ENCODE assay signal across 21 cellular contexts in the genomic region with DNA sequence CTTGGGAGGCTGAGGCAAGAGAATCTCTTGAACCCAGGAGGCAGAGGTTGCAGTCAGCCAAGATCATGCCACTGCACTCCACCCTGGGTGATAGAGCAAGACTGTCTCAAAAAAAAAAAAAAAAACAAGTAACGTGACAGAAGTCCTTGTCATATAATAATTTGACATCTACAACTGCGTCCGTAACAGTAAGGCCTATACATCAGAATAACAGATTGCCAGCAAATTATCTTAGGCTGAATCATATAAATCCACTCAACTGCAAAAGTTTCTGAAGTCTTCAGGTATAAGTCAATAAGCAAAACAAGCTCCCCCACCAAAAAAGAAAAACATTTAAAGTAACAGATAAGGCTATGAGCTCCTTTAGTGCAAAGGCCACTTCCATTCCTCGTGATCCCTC. TPM values are rescaled to one million over a fixed set of nuclear protein-coding genes. Genes with fewer than 3 reads are reported as not detected.
DNase-seq lines count a peak whose midpoint lies in the region; ATAC-seq, FAIRE-seq and TF ChIP-seq lines count a peak whose summit lies in the region.
"Had no signal": no experiment of that assay in that cellular context is flagged by ENCODE, and none has a peak within 500 bp of the region (broad histone marks: within the 10 kb centered on the region; RNA-seq: fewer than 3 reads in every experiment).

No MANE protein-coding gene starts in this region.

- no peak for DNase-seq in activated naive CD8-positive, alpha-beta T cell treated with anti-CD3 and anti-CD28 coated beads, Interleukin-2, amount 50 U/mL, for 24 hours
- no peak for DNase-seq in activated naive CD8-positive, alpha-beta T cell treated with anti-CD3 and anti-CD28 coated beads for 36 hours
- DNase-seq in astrocyte (ENCODE audit: low read depth) (no peak), NCI-H510A (lab: John Stamatoyannopoulos, UW) (no peak), epidermal melanocyte (ENCODE audit: insufficient read length, low spot score) (no peak)
- DNase-seq in stimulated activated effector memory CD8-positive, alpha-beta T cell treated with anti-CD3 and anti-CD28 coated beads, Interleukin-12 subunit alpha, Interleukin-12 subunit beta, amount 100 ng/mL, for 72 hours (ENCODE audit: low spot score in 2 of 2), result no peak
- DNase-seq: NCI-H1417, NCI-H1694 treated with DMSO at 0.1 percent for 48 hours, NCI-H2081 treated with DMSO at 0.1 percent for 48 hours, NCI-H2171 treated with DMSO at 0.1 percent for 48 hours, NCI-H446, NCI-H526 treated with DMSO at 0.1 percent for 48 hours, PC-9, SIG-M5, SK-N-SH had no signal

- no peaks in the 10 kb centered on the region for H3K9me3 Mint-ChIP-seq in activated naive CD8-positive, alpha-beta T cell treated with anti-CD3 and anti-CD28 coated beads, Interleukin-2, amount 50 U/mL, for 24 hours
- no peaks in the 10 kb centered on the region for H3K9me3 Mint-ChIP-seq in activated naive CD8-positive, alpha-beta T cell treated with anti-CD3 and anti-CD28 coated beads for 36 hours
- no peaks in the 10 kb centered on the region for H3K9me3 Mint-ChIP-seq in astrocyte (ENCODE audit: unreplicated experiment)
- H3K9me3 Mint-ChIP-seq in stimulated activated effector memory CD8-positive, alpha-beta T cell treated with anti-CD3 and anti-CD28 coated beads, Interleukin-12 subunit alpha, Interleukin-12 subunit beta, amount 100 ng/mL, for 72 hours, result no peaks in the 10 kb centered on the region
- H3K9me3 Mint-ChIP-seq: CD14-positive monocyte, IgD-negative memory B cell had no signal

- H4K20me1 ChIP-seq in DOHH2 (ENCODE audit: control insufficient read depth, insufficient read depth, low read depth, low read length) (0 out of 2 replicates have a peak, but pooled peaks cover 4% of the 10 kb centered on the region), astrocyte (ENCODE audit: insufficient read depth, low read length) (peaks cover 37% of the 10 kb centered on the region)

- ATAC-seq in activated naive CD8-positive, alpha-beta T cell treated with anti-CD3 and anti-CD28 coated beads, Interleukin-2, amount 50 U/mL, for 24 hours, result no peak
- ATAC-seq in stimulated activated effector memory CD8-positive, alpha-beta T cell treated with anti-CD3 and anti-CD28 coated beads, Interleukin-12 subunit alpha, Interleukin-12 subunit beta, amount 100 ng/mL, for 72 hours, result no peak

- peak overlapping the region; percentile 55 for H3K27ac Mint-ChIP-seq in activated naive CD8-positive, alpha-beta T cell treated with anti-CD3 and anti-CD28 coated beads, Interleukin-2, amount 50 U/mL, for 24 hours
- no peak overlapping the region for H3K27ac Mint-ChIP-seq in activated naive CD8-positive, alpha-beta T cell treated with anti-CD3 and anti-CD28 coated beads for 36 hours
- H3K27ac Mint-ChIP-seq in astrocyte (ENCODE audit: unreplicated experiment), result peak overlapping the region; percentile 59
- peak overlapping the region; percentile 23 for H3K27ac Mint-ChIP-seq in stimulated activated effector memory CD8-positive, alpha-beta T cell treated with anti-CD3 and anti-CD28 coated beads, Interleukin-12 subunit alpha, Interleukin-12 subunit beta, amount 100 ng/mL, for 72 hours

- H3K9me3 ChIP-seq in DOHH2 (ENCODE audit: control insufficient read depth, insufficient read depth, low read length) (no peaks in the 10 kb centered on the region), astrocyte (ENCODE audit: insufficient read depth, low read depth, low read length) (no peaks in the 10 kb centered on the region)
- H3K9me3 ChIP-seq: SK-N-SH had no signal

- peaks cover 83% of the 10 kb centered on the region for H3K79me2 ChIP-seq in DOHH2 (ENCODE audit: control insufficient read depth, low read length)
- H3K79me2 ChIP-seq in astrocyte (ENCODE audit: insufficient read depth, low read length), result peaks cover 83% of the 10 kb centered on the region

- no peak overlapping the region for H2AFZ ChIP-seq in astrocyte (ENCODE audit: low read depth, low read length)
- H2AFZ ChIP-seq: PC-9 had no signal

- H3K4me3 Mint-ChIP-seq in activated naive CD8-positive, alpha-beta T cell treated with anti-CD3 and anti-CD28 coated beads, Interleukin-2, amount 50 U/mL, for 24 hours, result no peak overlapping the region
- no peak overlapping the region for H3K4me3 Mint-ChIP-seq in activated naive CD8-positive, alpha-beta T cell treated with anti-CD3 and anti-CD28 coated beads for 36 hours
- H3K4me3 Mint-ChIP-seq in astrocyte (ENCODE audit: unreplicated experiment), result no peak overlapping the region
- no peak overlapping the region for H3K4me3 Mint-ChIP-seq in stimulated activated effector memory CD8-positive, alpha-beta T cell treated with anti-CD3 and anti-CD28 coated beads, Interleukin-12 subunit alpha, Interleukin-12 subunit beta, amount 100 ng/mL, for 72 hours
- H3K4me3 Mint-ChIP-seq: CD14-positive monocyte had no signal

- H3K4me3 ChIP-seq in DOHH2 (ENCODE audit: low read length) (no peak overlapping the region), astrocyte (ENCODE audit: insufficient read depth, low read depth, low read length) (no peak overlapping the region)
- H3K4me3 ChIP-seq: PC-9 had no signal

- H3K4me1 Mint-ChIP-seq in activated naive CD8-positive, alpha-beta T cell treated with anti-CD3 and anti-CD28 coated beads, Interleukin-2, amount 50 U/mL, for 24 hours, result peaks cover 75% of the 10 kb centered on the region
- H3K4me1 Mint-ChIP-seq in activated naive CD8-positive, alpha-beta T cell treated with anti-CD3 and anti-CD28 coated beads for 36 hours, result peaks cover 68% of the 10 kb centered on the region
- peaks cover 30% of the 10 kb centered on the region for H3K4me1 Mint-ChIP-seq in astrocyte (ENCODE audit: low read depth, unreplicated experiment)
- H3K4me1 Mint-ChIP-seq in stimulated activated effector memory CD8-positive, alpha-beta T cell treated with anti-CD3 and anti-CD28 coated beads, Interleukin-12 subunit alpha, Interleukin-12 subunit beta, amount 100 ng/mL, for 72 hours, result peaks cover 46% of the 10 kb centered on the region

- peak overlapping the region; percentile 70; the same call in 1 of the 2 replicates for H3K4me2 ChIP-seq in DOHH2 (ENCODE audit: low read length)
- no peak overlapping the region for H3K4me2 ChIP-seq in astrocyte (ENCODE audit: low read length)
- H3K4me2 ChIP-seq: PC-9, SK-N-SH had no signal

- no peaks in the 10 kb centered on the region for H3K9me2 ChIP-seq in DOHH2 (replicated peaks; ENCODE audit: control insufficient read depth, low read length)
- H3K9me2 ChIP-seq: SK-N-SH had no signal

- H3K9ac ChIP-seq in astrocyte (ENCODE audit: low read length), result no peak overlapping the region
- H3K9ac ChIP-seq: SK-N-SH had no signal

- FAIRE-seq in astrocyte (lab: Jason Lieb, UNC), result no peak
- FAIRE-seq: A204.1, H54 had no signal

- H3K27me3 Mint-ChIP-seq in activated naive CD8-positive, alpha-beta T cell treated with anti-CD3 and anti-CD28 coated beads, Interleukin-2, amount 50 U/mL, for 24 hours, result no peaks in the 10 kb centered on the region
- no peaks in the 10 kb centered on the region for H3K27me3 Mint-ChIP-seq in activated naive CD8-positive, alpha-beta T cell treated with anti-CD3 and anti-CD28 coated beads for 36 hours
- no peaks in the 10 kb centered on the region for H3K27me3 Mint-ChIP-seq in astrocyte (ENCODE audit: low read depth, unreplicated experiment)
- H3K27me3 Mint-ChIP-seq: IgD-negative memory B cell had no signal

- TF ChIP-seq CTCF in DOHH2 (IDR thresholded peaks at IDR 0.05; ENCODE audit: low read depth, low read length, poor library complexity, severe bottlenecking), result no peak
- TF ChIP-seq CTCF in astrocyte (IDR thresholded peaks at IDR 0.05; ENCODE audit: insufficient read depth, low read depth, low read length), result no peak

- no peak overlapping the region for H3K27ac ChIP-seq in DOHH2 (ENCODE audit: low read depth, low read length)
- H3K27ac ChIP-seq in astrocyte (ENCODE audit: low read depth, low read length), result no peak overlapping the region
- H3K27ac ChIP-seq: PC-9, RWPE1 had no signal

- H3K4me1 ChIP-seq in DOHH2 (ENCODE audit: control insufficient read depth, low read length), result peaks cover 41% of the 10 kb centered on the region
- H3K4me1 ChIP-seq in astrocyte (ENCODE audit: insufficient read depth, low read length), result peaks cover 19% of the 10 kb centered on the region

- H3F3A ChIP-seq in DOHH2 (ENCODE audit: control insufficient read depth, insufficient read depth), result no peaks in the 10 kb centered on the region

- H3K36me3 ChIP-seq in DOHH2 (ENCODE audit: control insufficient read depth, low read length), result peaks cover 15% of the 10 kb centered on the region
- H3K36me3 ChIP-seq in astrocyte (ENCODE audit: insufficient read depth, low read length), result no peaks in the 10 kb centered on the region

- H3K27me3 ChIP-seq in DOHH2 (ENCODE audit: control insufficient read depth, low read length) (no peaks in the 10 kb centered on the region), astrocyte (ENCODE audit: insufficient read depth, low read length) (no peaks in the 10 kb centered on the region)

- H3K36me3 Mint-ChIP-seq in activated naive CD8-positive, alpha-beta T cell treated with anti-CD3 and anti-CD28 coated beads, Interleukin-2, amount 50 U/mL, for 24 hours (ENCODE audit: low read depth), result peaks cover 26% of the 10 kb centered on the region
- H3K36me3 Mint-ChIP-seq in activated naive CD8-positive, alpha-beta T cell treated with anti-CD3 and anti-CD28 coated beads for 36 hours, result peaks cover 16% of the 10 kb centered on the region
- peaks cover 3% of the 10 kb centered on the region for H3K36me3 Mint-ChIP-seq in astrocyte (ENCODE audit: low read depth, unreplicated experiment)
- H3K36me3 Mint-ChIP-seq in stimulated activated effector memory CD8-positive, alpha-beta T cell treated with anti-CD3 and anti-CD28 coated beads, Interleukin-12 subunit alpha, Interleukin-12 subunit beta, amount 100 ng/mL, for 72 hours, result no peaks in the 10 kb centered on the region

RNA-seq across cellular contexts. Expression of a gene that starts 3.3 kb away (rescaled TPM):
- 10 to 100 TPM; 91.8 to 92.2 TPM for total RNA-seq in activated naive CD8-positive, alpha-beta T cell treated with anti-CD3 and anti-CD28 coated beads for 36 hours
- 109 and 110 TPM in 2 replicates for total RNA-seq in astrocyte

RNA-seq across cellular contexts. Expression of a gene that starts 43.5 kb away (rescaled TPM):
- total RNA-seq in activated naive CD8-positive, alpha-beta T cell treated with anti-CD3 and anti-CD28 coated beads for 36 hours, result 10 to 100 TPM; 14.6 to 14.9 TPM
- 39.0 and 51.2 TPM in 2 replicates for total RNA-seq in astrocyte
